In the genomic region with DNA sequence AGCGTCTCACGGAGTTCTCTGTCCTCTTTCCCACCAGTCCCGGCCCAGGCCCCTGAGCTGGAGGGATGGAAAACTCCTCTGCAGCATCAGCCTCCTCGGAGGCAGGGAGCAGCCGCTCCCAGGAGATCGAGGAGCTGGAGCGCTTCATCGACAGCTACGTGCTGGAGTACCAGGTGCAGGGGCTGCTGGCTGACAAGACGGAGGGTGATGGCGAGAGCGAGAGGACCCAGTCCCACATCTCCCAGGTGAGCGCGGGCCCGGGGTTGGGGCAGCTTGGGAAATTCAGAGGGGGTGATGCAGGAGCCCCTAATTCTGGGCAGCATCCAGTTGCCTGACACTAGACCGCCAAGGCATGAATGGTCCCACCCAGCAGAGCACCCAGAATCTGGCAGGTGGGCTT, we compare ENCODE assay signal across 29 cellular contexts.
"Had no signal": no experiment of that assay in that cellular context is flagged by ENCODE, and none has a peak within 500 bp of the region (broad histone marks: within the 10 kb centered on the region; RNA-seq: fewer than 3 reads in every experiment).

No MANE protein-coding gene starts in this region.

- FAIRE-seq: colon, frontal cortex had no signal

- H3K36me3 Mint-ChIP-seq: activated CD4-positive, alpha-beta memory T cell treated with anti-CD3 and anti-CD28 coated beads for 36 hours; activated CD8-positive, alpha-beta memory T cell treated with anti-CD3 and anti-CD28 coated beads, Interleukin-2, amount 10 ng/mL, durations not matched to agents 7 days and 5 days; activated naive CD4-positive, alpha-beta T cell treated with anti-CD3 and anti-CD28 coated beads, Interleukin-2, amount 50 U/mL, for 24 hours; activated naive CD8-positive, alpha-beta T cell treated with anti-CD3 and anti-CD28 coated beads for 36 hours had no signal

- DNase-seq: activated CD4-positive, alpha-beta memory T cell treated with anti-CD3 and anti-CD28 coated beads for 36 hours; activated CD4-positive, alpha-beta T cell treated with anti-CD3 and anti-CD28 coated beads for 36 hours; activated CD4-positive, alpha-beta T cell treated with anti-CD3 and anti-CD28 coated beads, Interleukin-2, amount 10 ng/mL, durations not matched to agents 24 days and 14 days; activated CD4-positive, CD25-positive, alpha-beta regulatory T cell; activated CD4-positive, CD25-positive, alpha-beta regulatory T cell treated with anti-CD3 and anti-CD28 coated beads, Interleukin-2, amount 50 U/mL, for 72 hours; activated CD8-positive, alpha-beta memory T cell treated with anti-CD3 and anti-CD28 coated beads, Interleukin-2, amount 10 ng/mL, durations not matched to agents 7 days and 5 days; activated CD8-positive, alpha-beta memory T cell treated with anti-CD3 and anti-CD28 coated beads, Interleukin-2, amount 50 U/mL, for 4 hours; activated CD8-positive, alpha-beta T cell treated with anti-CD3 and anti-CD28 coated beads, Interleukin-2, amount 10 ng/mL, durations not matched to agents 7 days and 5 days; activated effector memory CD4-positive, alpha-beta T cell treated with anti-CD3 and anti-CD28 coated beads, Interleukin-2, amount 50 U/mL, for 16 hours; activated naive CD4-positive, alpha-beta T cell treated with anti-CD3 and anti-CD28 coated beads for 36 hours; activated naive CD8-positive, alpha-beta T cell treated with anti-CD3 and anti-CD28 coated beads for 36 hours; activated naive CD8-positive, alpha-beta T cell treated with anti-CD3 and anti-CD28 coated beads, Interleukin-2, amount 50 U/mL, for 24 hours; activated T-cell treated with anti-CD3 and anti-CD28 coated beads, Interleukin-2, amount 50 U/mL, for 1 hour; activated T-cell treated with anti-CD3 and anti-CD28 coated beads, Interleukin-2, amount 50 U/mL, for 48 hours; amygdala; body of pancreas; caudate nucleus; effector memory CD4-positive, alpha-beta T cell; endodermal cell; foreskin fibroblast; glutamatergic neuron; heart left ventricle; T-helper 2 cell had no signal

- H3K4me1 Mint-ChIP-seq: activated CD4-positive, alpha-beta T cell treated with anti-CD3 and anti-CD28 coated beads for 36 hours; activated CD4-positive, alpha-beta T cell treated with anti-CD3 and anti-CD28 coated beads, Interleukin-2, amount 10 ng/mL, durations not matched to agents 24 days and 14 days; activated naive CD4-positive, alpha-beta T cell treated with anti-CD3 and anti-CD28 coated beads, Interleukin-2, amount 50 U/mL, for 24 hours; activated naive CD8-positive, alpha-beta T cell treated with anti-CD3 and anti-CD28 coated beads for 36 hours; activated naive CD8-positive, alpha-beta T cell treated with anti-CD3 and anti-CD28 coated beads, Interleukin-2, amount 50 U/mL, for 24 hours had no signal

- H3K27me3 ChIP-seq: adrenal gland, body of pancreas, heart left ventricle had no signal

- H3K9me3 Mint-ChIP-seq: activated CD4-positive, alpha-beta memory T cell treated with anti-CD3 and anti-CD28 coated beads for 36 hours; activated CD4-positive, alpha-beta T cell treated with anti-CD3 and anti-CD28 coated beads, Interleukin-2, amount 10 ng/mL, durations not matched to agents 24 days and 14 days; activated naive CD4-positive, alpha-beta T cell treated with anti-CD3 and anti-CD28 coated beads for 36 hours; activated naive CD4-positive, alpha-beta T cell treated with anti-CD3 and anti-CD28 coated beads, Interleukin-2, amount 50 U/mL, for 24 hours; activated naive CD8-positive, alpha-beta T cell treated with anti-CD3 and anti-CD28 coated beads for 36 hours; activated naive CD8-positive, alpha-beta T cell treated with anti-CD3 and anti-CD28 coated beads, Interleukin-2, amount 50 U/mL, for 24 hours; activated T-helper 1 cell treated with anti-CD3 and anti-CD28 coated beads, Interleukin-12 subunit alpha, Interleukin-12 subunit beta, Interleukin-2, Interleukin-4 antibody, amounts not matched to agents 30 ng/mL and 10 ng/mL and 1 ng/mL, durations not matched to agents 14 hours and 24 hours and 36 hours; activated T-helper 2 cell treated with anti-CD3 and anti-CD28 coated beads, Interferon-gamma antibody, Interleukin-2, Interleukin-4, amounts not matched to agents 10 μg/mL and 5 μg/mL and 100 μg/mL, durations not matched to agents 14 hours and 24 hours and 36 hours; endodermal cell had no signal

- ATAC-seq: activated CD4-positive, alpha-beta T cell treated with anti-CD3 and anti-CD28 coated beads for 36 hours; activated CD8-positive, alpha-beta memory T cell treated with anti-CD3 and anti-CD28 coated beads, Interleukin-2, amount 10 ng/mL, durations not matched to agents 7 days and 5 days; activated CD8-positive, alpha-beta T cell treated with anti-CD3 and anti-CD28 coated beads, Interleukin-2, amount 10 ng/mL, durations not matched to agents 7 days and 5 days; activated naive CD8-positive, alpha-beta T cell treated with anti-CD3 and anti-CD28 coated beads, Interleukin-2, amount 50 U/mL, for 24 hours; body of pancreas; heart left ventricle had no signal

- H3K4me3 Mint-ChIP-seq: activated CD4-positive, alpha-beta memory T cell treated with anti-CD3 and anti-CD28 coated beads for 36 hours; activated CD4-positive, alpha-beta T cell treated with anti-CD3 and anti-CD28 coated beads for 36 hours; activated CD4-positive, alpha-beta T cell treated with anti-CD3 and anti-CD28 coated beads, Interleukin-2, amount 10 ng/mL, durations not matched to agents 24 days and 14 days; activated CD8-positive, alpha-beta memory T cell treated with anti-CD3 and anti-CD28 coated beads, Interleukin-2, amount 10 ng/mL, durations not matched to agents 7 days and 5 days; activated CD8-positive, alpha-beta T cell treated with anti-CD3 and anti-CD28 coated beads, Interleukin-2, amount 10 ng/mL, durations not matched to agents 7 days and 5 days; activated naive CD4-positive, alpha-beta T cell treated with anti-CD3 and anti-CD28 coated beads for 36 hours; activated naive CD4-positive, alpha-beta T cell treated with anti-CD3 and anti-CD28 coated beads, Interleukin-2, amount 50 U/mL, for 24 hours; activated naive CD8-positive, alpha-beta T cell treated with anti-CD3 and anti-CD28 coated beads for 36 hours; activated naive CD8-positive, alpha-beta T cell treated with anti-CD3 and anti-CD28 coated beads, Interleukin-2, amount 50 U/mL, for 24 hours; activated T-helper 1 cell treated with anti-CD3 and anti-CD28 coated beads, Interleukin-12 subunit alpha, Interleukin-12 subunit beta, Interleukin-2, Interleukin-4 antibody, amounts not matched to agents 30 ng/mL and 10 ng/mL and 1 ng/mL, durations not matched to agents 14 hours and 24 hours and 36 hours; endodermal cell had no signal

- H3K4me3 ChIP-seq: adrenal gland, body of pancreas, heart left ventricle had no signal

- H3K27me3 Mint-ChIP-seq: activated CD4-positive, alpha-beta memory T cell treated with anti-CD3 and anti-CD28 coated beads for 36 hours; activated CD4-positive, alpha-beta T cell treated with anti-CD3 and anti-CD28 coated beads for 36 hours; activated CD4-positive, alpha-beta T cell treated with anti-CD3 and anti-CD28 coated beads, Interleukin-2, amount 10 ng/mL, durations not matched to agents 24 days and 14 days; activated CD8-positive, alpha-beta memory T cell treated with anti-CD3 and anti-CD28 coated beads, Interleukin-2, amount 10 ng/mL, durations not matched to agents 7 days and 5 days; activated naive CD4-positive, alpha-beta T cell treated with anti-CD3 and anti-CD28 coated beads, Interleukin-2, amount 50 U/mL, for 24 hours; activated naive CD8-positive, alpha-beta T cell treated with anti-CD3 and anti-CD28 coated beads for 36 hours; activated naive CD8-positive, alpha-beta T cell treated with anti-CD3 and anti-CD28 coated beads, Interleukin-2, amount 50 U/mL, for 24 hours had no signal

- H3K9me3 ChIP-seq: adrenal gland, body of pancreas, heart left ventricle had no signal

- H3K27ac ChIP-seq: adrenal gland, body of pancreas, heart left ventricle had no signal

- H3K27ac Mint-ChIP-seq: activated CD4-positive, alpha-beta memory T cell treated with anti-CD3 and anti-CD28 coated beads for 36 hours; activated CD4-positive, alpha-beta T cell treated with anti-CD3 and anti-CD28 coated beads for 36 hours; activated CD4-positive, alpha-beta T cell treated with anti-CD3 and anti-CD28 coated beads, Interleukin-2, amount 10 ng/mL, durations not matched to agents 24 days and 14 days; activated CD8-positive, alpha-beta memory T cell treated with anti-CD3 and anti-CD28 coated beads, Interleukin-2, amount 10 ng/mL, durations not matched to agents 7 days and 5 days; activated CD8-positive, alpha-beta T cell treated with anti-CD3 and anti-CD28 coated beads, Interleukin-2, amount 10 ng/mL, durations not matched to agents 7 days and 5 days; activated naive CD4-positive, alpha-beta T cell treated with anti-CD3 and anti-CD28 coated beads for 36 hours; activated naive CD4-positive, alpha-beta T cell treated with anti-CD3 and anti-CD28 coated beads, Interleukin-2, amount 50 U/mL, for 24 hours; activated naive CD8-positive, alpha-beta T cell treated with anti-CD3 and anti-CD28 coated beads for 36 hours; activated naive CD8-positive, alpha-beta T cell treated with anti-CD3 and anti-CD28 coated beads, Interleukin-2, amount 50 U/mL, for 24 hours; activated T-helper 1 cell treated with anti-CD3 and anti-CD28 coated beads, Interleukin-12 subunit alpha, Interleukin-12 subunit beta, Interleukin-2, Interleukin-4 antibody, amounts not matched to agents 30 ng/mL and 10 ng/mL and 1 ng/mL, durations not matched to agents 14 hours and 24 hours and 36 hours; activated T-helper 2 cell treated with anti-CD3 and anti-CD28 coated beads, Interferon-gamma antibody, Interleukin-2, Interleukin-4, amounts not matched to agents 10 μg/mL and 5 μg/mL and 100 μg/mL, durations not matched to agents 14 hours and 24 hours and 36 hours; endodermal cell had no signal
